12 cellular contexts compared by ENCODE assay signal in the genomic region with DNA sequence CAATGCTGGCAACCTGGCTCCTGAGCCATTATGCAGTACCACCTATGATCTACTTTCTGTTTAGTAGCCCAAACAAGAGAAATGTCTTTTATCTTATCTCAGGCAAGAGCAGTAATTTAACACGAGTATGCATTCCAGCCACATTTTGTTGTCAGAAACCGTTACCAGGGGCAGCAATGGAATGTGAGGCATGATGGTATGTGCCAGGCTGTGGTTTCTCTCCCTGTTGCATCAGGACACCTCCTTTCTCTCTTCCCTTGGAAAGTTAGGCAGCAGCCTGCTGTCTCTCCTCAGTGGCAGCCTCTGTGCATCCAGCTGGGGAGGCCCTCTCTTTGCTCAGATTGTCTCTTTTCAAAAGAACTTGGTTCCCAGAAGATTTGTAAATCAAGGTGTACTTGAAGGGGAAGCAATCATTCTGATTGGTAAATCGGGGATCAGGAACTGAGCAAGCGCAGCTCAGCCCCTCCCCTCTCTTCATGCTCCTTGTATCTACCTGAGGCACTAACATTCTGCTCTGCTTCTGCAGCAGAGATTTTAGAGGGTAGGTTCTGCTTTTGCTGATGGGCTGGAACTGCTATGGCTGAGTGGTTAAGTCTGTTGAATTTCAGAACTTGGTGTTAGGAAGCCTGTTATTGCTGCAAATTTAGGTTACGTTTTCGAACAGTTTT.
DNase-seq lines count a peak whose midpoint lies in the region; ATAC-seq and TF ChIP-seq lines count a peak whose summit lies in the region.
"Had no signal": no experiment of that assay in that cellular context is flagged by ENCODE, and none has a peak within 500 bp of the region (broad histone marks: within the 10 kb centered on the region; RNA-seq: fewer than 3 reads in every experiment).

No MANE protein-coding gene starts in this region.

- CTCF ChIA-PET in AG04450 (lab: Charles Lee) = interaction anchor here (0.6 to 1.8 kb wide), 2 partner anchors 185 to 244 kb away, joined by 3 to 4 read pairs; no protein-coding TSS in a partner anchor
- CTCF ChIA-PET in HEK293T (lab: Yijun Ruan, JAX) = no interaction called here
- CTCF ChIA-PET in activated CD4-positive, alpha-beta T cell treated with anti-CD3 and anti-CD28 coated beads, Interleukin-2, amount 10 ng/mL, durations not matched to agents 7 days and 5 days (lab: Charles Lee) = no interaction called here

- H3K27ac Mint-ChIP-seq in endodermal cell = no peak overlapping the region
- H3K27ac Mint-ChIP-seq in activated CD4-positive, alpha-beta T cell treated with anti-CD3 and anti-CD28 coated beads, Interleukin-2, amount 10 ng/mL, durations not matched to agents 7 days and 5 days = no peak overlapping the region
- H3K27ac Mint-ChIP-seq: CD4-positive, CD25-positive, alpha-beta regulatory T cell; natural killer cell treated with Interleukin-12 subunit alpha and Interleukin-12 subunit beta and Interleukin-15 and Interleukin-18, amount 100 ng/mL, for 72 hours had no signal

- H3K9ac ChIP-seq in endodermal cell (ENCODE audit: extremely low read depth, low read length, poor library complexity, severe bottlenecking) = no peak overlapping the region

- no peaks in the 10 kb centered on the region for H3K27me3 Mint-ChIP-seq in endodermal cell (ENCODE audit: insufficient read depth)
- peaks cover 4% of the 10 kb centered on the region for H3K27me3 Mint-ChIP-seq in activated CD4-positive, alpha-beta T cell treated with anti-CD3 and anti-CD28 coated beads, Interleukin-2, amount 10 ng/mL, durations not matched to agents 7 days and 5 days

- H3K27ac ChIP-seq in AG04450 (ENCODE audit: low read depth, low read length) (no peak overlapping the region), endodermal cell (ENCODE audit: low read depth, low read length) (peak overlapping the region; percentile 71), left lung (no peak overlapping the region)

- peaks cover 6% of the 10 kb centered on the region for H3K4me1 Mint-ChIP-seq in endodermal cell
- H3K4me1 Mint-ChIP-seq in activated CD4-positive, alpha-beta T cell treated with anti-CD3 and anti-CD28 coated beads, Interleukin-2, amount 10 ng/mL, durations not matched to agents 7 days and 5 days = no peaks in the 10 kb centered on the region
- H3K4me1 Mint-ChIP-seq: CD4-positive, CD25-positive, alpha-beta regulatory T cell had no signal

- H3K36me3 ChIP-seq in endodermal cell (ENCODE audit: control insufficient read depth, insufficient read depth, low read length) (no peaks in the 10 kb centered on the region), left lung (no peaks in the 10 kb centered on the region)

- H3K27me3 ChIP-seq in AG04450 (ENCODE audit: control insufficient read depth, insufficient read depth, low read length) (no peaks in the 10 kb centered on the region), endodermal cell (ENCODE audit: control insufficient read depth, insufficient read depth, low read length, poor library complexity, severe bottlenecking) (no peaks in the 10 kb centered on the region), left lung (no peaks in the 10 kb centered on the region)

- no peak overlapping the region for H3K4me3 Mint-ChIP-seq in endodermal cell
- H3K4me3 Mint-ChIP-seq in activated CD4-positive, alpha-beta T cell treated with anti-CD3 and anti-CD28 coated beads, Interleukin-2, amount 10 ng/mL, durations not matched to agents 7 days and 5 days = no peak overlapping the region
- H3K4me3 Mint-ChIP-seq: CD4-positive, CD25-positive, alpha-beta regulatory T cell; natural killer cell treated with Interleukin-12 subunit alpha and Interleukin-12 subunit beta and Interleukin-15 and Interleukin-18, amount 100 ng/mL, for 72 hours had no signal

- peaks cover 3% of the 10 kb centered on the region for H3K4me1 ChIP-seq in endodermal cell (ENCODE audit: control insufficient read depth, insufficient read depth, low read length)
- H3K4me1 ChIP-seq in left lung = no peaks in the 10 kb centered on the region

- DNase-seq in AG04450 (ENCODE audit: low read depth, low spot score) (peak; percentile 45), M059J (ENCODE audit: low read depth) (peak; percentile 99), endodermal cell (peak; percentile 80), left lung (no peak), HEK293T (ENCODE audit: extremely low spot score) (no peak), NCI-H146 treated with DMSO at 0.1 percent for 48 hours (lab: John Stamatoyannopoulos, UW; ENCODE audit: unreplicated experiment) (no peak), SHP77 (lab: John Stamatoyannopoulos, UW) (no peak)
- no peak for DNase-seq in activated CD4-positive, alpha-beta T cell treated with anti-CD3 and anti-CD28 coated beads, Interleukin-2, amount 10 ng/mL, durations not matched to agents 7 days and 5 days
- DNase-seq: CD4-positive, CD25-positive, alpha-beta regulatory T cell; effector CD8-positive, alpha-beta T cell; MM.1S had no signal

- POLR2A ChIA-PET in AG04450 (lab: Yijun Ruan, JAX) = interaction anchor here (0.8 kb wide), 1 partner anchor 32 kb away, joined by 3 read pairs; no protein-coding TSS in a partner anchor
- POLR2A ChIA-PET in HEK293T (lab: Yijun Ruan, JAX) = no interaction called here
- POLR2A ChIA-PET in activated CD4-positive, alpha-beta T cell treated with anti-CD3 and anti-CD28 coated beads, Interleukin-2, amount 10 ng/mL, durations not matched to agents 7 days and 5 days (lab: Charles Lee) = no interaction called here

- TF ChIP-seq CTCF in AG04450 (IDR thresholded peaks at IDR 0.05; ENCODE audit: low read depth, low read length) = no peak
- TF ChIP-seq CTCF in endodermal cell (conservative IDR thresholded peaks at IDR 0.05) = no peak
- TF ChIP-seq CTCF in left lung (IDR thresholded peaks at IDR 0.05) = no peak

- no peak overlapping the region for H3K4me3 ChIP-seq in AG04450 (ENCODE audit: low read depth, low read length)
- H3K4me3 ChIP-seq in endodermal cell (ENCODE audit: low read length) = no peak overlapping the region
- H3K4me3 ChIP-seq in left lung = no peak overlapping the region

- peak; percentile 47 for ATAC-seq in left lung
- ATAC-seq: natural killer cell treated with Interleukin-12 subunit alpha and Interleukin-12 subunit beta and Interleukin-15 and Interleukin-18, amount 100 ng/mL, for 72 hours had no signal

- peaks cover 21% of the 10 kb centered on the region for H3K9me3 Mint-ChIP-seq in endodermal cell
- H3K9me3 Mint-ChIP-seq in activated CD4-positive, alpha-beta T cell treated with anti-CD3 and anti-CD28 coated beads, Interleukin-2, amount 10 ng/mL, durations not matched to agents 7 days and 5 days = peaks cover 13% of the 10 kb centered on the region

- H3K9me3 ChIP-seq in AG04450 (ENCODE audit: control insufficient read depth, insufficient read depth, low read length) (peaks cover 3% of the 10 kb centered on the region; the same call in 1 of the 2 replicates), endodermal cell (ENCODE audit: control insufficient read depth, low read length) (peaks cover 31% of the 10 kb centered on the region), left lung (peaks cover 4 to 36% of the 10 kb centered on the region in 2 donors)

- intact Hi-C loops in left lung (cut with DNase I) = no loop called here

- 59 to 85% methylated on average over 3 to 6 of the region's 6 CpGs for WGBS in endodermal cell (ENCODE audit: insufficient coverage in 1 of 2, insufficient read length in 1 of 2), 2 experiments

- peaks cover 6% of the 10 kb centered on the region for H3K36me3 Mint-ChIP-seq in endodermal cell (ENCODE audit: low read depth)
- H3K36me3 Mint-ChIP-seq in activated CD4-positive, alpha-beta T cell treated with anti-CD3 and anti-CD28 coated beads, Interleukin-2, amount 10 ng/mL, durations not matched to agents 7 days and 5 days (ENCODE audit: low read depth) = no peaks in the 10 kb centered on the region
- H3K36me3 Mint-ChIP-seq: CD4-positive, CD25-positive, alpha-beta regulatory T cell had no signal

TF ChIP-seq in HEK293T, 16 proteins besides CTCF, POLR2A, EP300 and RAD21:
- no peak for TF ChIP-seq CTBP1 (IDR thresholded peaks at IDR 0.05; ENCODE audit: borderline replicate concordance)
- no peak for TF ChIP-seq SP1 (IDR thresholded peaks at IDR 0.05)
- TF ChIP-seq TARDBP (IDR thresholded peaks at IDR 0.05) = no peak
- no peak for TF ChIP-seq HDGF (IDR thresholded peaks at IDR 0.05; ENCODE audit: borderline replicate concordance)
- TF ChIP-seq SUZ12 (IDR thresholded peaks at IDR 0.05) = no peak
- no peak for TF ChIP-seq ELF4 (IDR thresholded peaks at IDR 0.05)
- TF ChIP-seq, protein P1, sequence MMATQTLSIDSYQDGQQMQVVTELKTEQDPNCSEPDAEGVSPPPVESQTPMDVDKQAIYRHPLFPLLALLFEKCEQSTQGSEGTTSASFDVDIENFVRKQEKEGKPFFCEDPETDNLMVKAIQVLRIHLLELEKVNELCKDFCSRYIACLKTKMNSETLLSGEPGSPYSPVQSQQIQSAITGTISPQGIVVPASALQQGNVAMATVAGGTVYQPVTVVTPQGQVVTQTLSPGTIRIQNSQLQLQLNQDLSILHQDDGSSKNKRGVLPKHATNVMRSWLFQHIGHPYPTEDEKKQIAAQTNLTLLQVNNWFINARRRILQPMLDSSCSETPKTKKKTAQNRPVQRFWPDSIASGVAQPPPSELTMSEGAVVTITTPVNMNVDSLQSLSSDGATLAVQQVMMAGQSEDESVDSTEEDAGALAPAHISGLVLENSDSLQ (IDR thresholded peaks at IDR 0.05) = no peak
- TF ChIP-seq BHLHE40 (IDR thresholded peaks at IDR 0.05; ENCODE audit: borderline replicate concordance) = no peak
- no peak for TF ChIP-seq LEF1 (IDR thresholded peaks at IDR 0.05; ENCODE audit: borderline replicate concordance)
- no peak for TF ChIP-seq FOXA1 (IDR thresholded peaks at IDR 0.05)
- TF ChIP-seq FOXM1 (IDR thresholded peaks at IDR 0.05; ENCODE audit: borderline replicate concordance) = no peak
- no peak for TF ChIP-seq ZNF384 (IDR thresholded peaks at IDR 0.05)
- no peak for TF ChIP-seq L3MBTL2 (conservative IDR thresholded peaks at IDR 0.05)
- TF ChIP-seq FOXK2 (IDR thresholded peaks at IDR 0.05) = no peak
- TF ChIP-seq NFRKB (IDR thresholded peaks at IDR 0.05) = no peak
- TF ChIP-seq ARNT (IDR thresholded peaks at IDR 0.05) = no peak

Comparison
In these comparisons a context has a peak if more than half of its experiments do, and no peak if none do; other contexts are left out.
1. DNase-seq: peak in AG04450 (single experiment), M059J (single experiment) and endodermal cell (single experiment); none in left lung (0 of 2), HEK293T (single experiment), NCI-H146 treated with DMSO at 0.1 percent for 48 hours (single experiment), SHP77 (0 of 2) and activated CD4-positive, alpha-beta T cell treated with anti-CD3 and anti-CD28 coated beads, Interleukin-2, amount 10 ng/mL, durations not matched to agents 7 days and 5 days (single experiment).